9 cellular contexts compared by ENCODE assay signal in genomic region chr5:141430332-141431113, GRCh38. TPM values are rescaled to one million over a fixed set of nuclear protein-coding genes. Genes with fewer than 3 reads are reported as not detected.
DNase-seq lines count a peak whose midpoint lies in the region; ATAC-seq and TF ChIP-seq lines count a peak whose summit lies in the region.
"Had no signal": no experiment of that assay in that cellular context is flagged by ENCODE, and none has a peak within 500 bp of the region (broad histone marks: within the 10 kb centered on the region; RNA-seq: fewer than 3 reads in every experiment).

Gene PCDHGA12, plus strand, starts transcription at chr5:141430507. Its CDS starts 253 bp downstream, at chr5:141430760.

- no peak for DNase-seq in CD4-positive, alpha-beta T cell
- peak; percentile 74 for DNase-seq in HT1080 (ENCODE audit: low read depth)
- DNase-seq in breast epithelium (ENCODE audit: low spot score in 2 of 2) = no peak
- no peak for DNase-seq in lower lobe of right lung
- no peak for DNase-seq in middle frontal gyrus (ENCODE audit: extremely low spot score, low spot score)
- DNase-seq in ACHN = no peak
- no peak for DNase-seq in H7

- CTCF ChIA-PET in CD4-positive, alpha-beta T cell (lab: Charles Lee) = interaction anchor here (1.3 to 1.6 kb wide), 3 partner anchors 60 to 133 kb away, joined by 3 to 4 read pairs (median 3); partner anchors contain the start of gene PCDHGB3

- H3K4me3 ChIP-seq in breast epithelium = peak within 1 kb of the TSS; percentile 26 to 48 (median 36)
- H3K4me3 ChIP-seq in lower lobe of right lung = peak within 1 kb of the TSS; percentile 28
- H3K4me3 ChIP-seq in H7 (ENCODE audit: insufficient read depth, low read depth, low read length) = no peak within 1 kb of the TSS

- H3K27me3 ChIP-seq in CD4-positive, alpha-beta T cell (ENCODE audit: control insufficient read depth, insufficient read depth, low read length) = peaks cover 71% of the 10 kb centered on the region
- H3K27me3 ChIP-seq in breast epithelium (no peaks in the 10 kb centered on the region), lower lobe of right lung (ENCODE audit: low read depth) (peaks cover 11% of the 10 kb centered on the region), H7 (ENCODE audit: control insufficient read depth, insufficient read depth, low read length) (no peaks in the 10 kb centered on the region)

- peaks cover 25% of the 10 kb centered on the region for H3K9me3 Mint-ChIP-seq in CD4-positive, alpha-beta T cell

- POLR2A ChIA-PET in CD4-positive, alpha-beta T cell (lab: Charles Lee) = no interaction called here

- H3K27ac ChIP-seq in CD4-positive, alpha-beta T cell (ENCODE audit: low read depth, low read length) = no peak within 1 kb of the TSS
- H3K27ac ChIP-seq in breast epithelium (no peak within 1 kb of the TSS), lower lobe of right lung (no peak within 1 kb of the TSS)

- peaks cover 29% of the 10 kb centered on the region for H3K36me3 Mint-ChIP-seq in CD4-positive, alpha-beta T cell (ENCODE audit: low read depth)

- peaks cover 8% of the 10 kb centered on the region for H3K4me1 Mint-ChIP-seq in CD4-positive, alpha-beta T cell (ENCODE audit: low read depth)

- TF ChIP-seq POLR2A in breast epithelium (IDR thresholded peaks at IDR 0.05) = no peak

- H3K36me3 ChIP-seq in breast epithelium (no peaks in the 10 kb centered on the region), lower lobe of right lung (no peaks in the 10 kb centered on the region), H7 (replicated peaks; ENCODE audit: control insufficient read depth, insufficient read depth, low read length) (no peaks in the 10 kb centered on the region)

- H3K27me3 Mint-ChIP-seq in CD4-positive, alpha-beta T cell = peaks cover 81% of the 10 kb centered on the region

- H3K9me3 ChIP-seq in CD4-positive, alpha-beta T cell (ENCODE audit: control insufficient read depth, low read length) = peaks cover 41% of the 10 kb centered on the region
- peaks cover 88 to 99% of the 10 kb centered on the region in 2 donors for H3K9me3 ChIP-seq in breast epithelium
- peaks cover 85% of the 10 kb centered on the region for H3K9me3 ChIP-seq in lower lobe of right lung

- H3K4me1 ChIP-seq in breast epithelium (no peaks in the 10 kb centered on the region), lower lobe of right lung (no peaks in the 10 kb centered on the region)

- no peak for ATAC-seq in CD4-positive, alpha-beta T cell (ENCODE audit: poor library complexity)
- ATAC-seq in GM19463 (IDR thresholded peaks at IDR 0.05; ENCODE audit: unreplicated experiment) = peak; percentile 93
- ATAC-seq in lower lobe of right lung = peak; percentile 35 to 78
- ATAC-seq: Panc1 had no signal

- peak within 1 kb of the TSS; percentile 69 for H3K4me3 Mint-ChIP-seq in CD4-positive, alpha-beta T cell

- in situ Hi-C loops in ACHN (cut with HindIII; ENCODE audit: low pct_ligation_motif_present, low pct_unique_long_range_greater_than_20kb, low sequenced_read_pairs) = no loop called here

- H3K27ac Mint-ChIP-seq in CD4-positive, alpha-beta T cell = no peak within 1 kb of the TSS

- intact Hi-C loops in CD4-positive, alpha-beta T cell (cut with DNase I, micrococcal nuclease) = no loop called here
- intact Hi-C loops in breast epithelium (cut with DNase I; ENCODE audit: low total_unique reads) = no loop called here
- intact Hi-C loops in lower lobe of right lung (cut with DNase I) = no loop called here

- TF ChIP-seq CTCF in CD4-positive, alpha-beta T cell (IDR thresholded peaks at IDR 0.05) = no peak
- TF ChIP-seq CTCF in breast epithelium (IDR thresholded peaks at IDR 0.05) (no peak), lower lobe of right lung (IDR thresholded peaks at IDR 0.05) (peak; percentile 35)

RNA-seq across cellular contexts. Expression of gene PCDHGA12, which starts in this region (rescaled TPM):
- not detected for total RNA-seq in CD4-positive, alpha-beta T cell
- 0.66 and 0.70 TPM in 2 replicates for total RNA-seq in HT1080 (2014; rRNA removed; shearing (Covaris generic))
- polyA plus RNA-seq in HT1080 (2015; cell fraction: cytosol; rRNA removed) = 1.2 and 1.3 TPM in 2 replicates
- 2.3 and 2.9 TPM in 2 replicates for polyA plus RNA-seq in HT1080 (2015; cell fraction: nucleus; rRNA removed)
- total RNA-seq in breast epithelium = 10 to 100 TPM in 2 of 3 donors, 1 to 10 TPM in 1; 9.8 to 12.0 (median 11.1) TPM
- total RNA-seq in lower lobe of right lung = 5.9 TPM
- 0.10 and 0.44 TPM in 2 replicates for total RNA-seq in H7 (2014; rRNA removed; shearing (Covaris generic))
